In genomic region chr20:6381887-6382286, GRCh38 we compare ENCODE assay signal across 13 cellular contexts.
A peak's percentile ranks its signal among the peaks of the same experiment; 100 is the strongest.
DNase-seq lines count a peak whose midpoint lies in the region; ATAC-seq and TF ChIP-seq lines count a peak whose summit lies in the region.
"Had no signal": no experiment of that assay in that cellular context is flagged by ENCODE, and none has a peak within 500 bp of the region (broad histone marks: within the 10 kb centered on the region; RNA-seq: fewer than 3 reads in every experiment).

No MANE protein-coding gene starts in this region.

- DNase-seq in A673 (ENCODE audit: low spot score) (peak; percentile 47), HS-27A (ENCODE audit: low read depth) (peak; percentile 3), left lobe of liver (ENCODE audit: low spot score) (no peak)
- no peak for DNase-seq in CD4-positive, alpha-beta T cell
- DNase-seq in stimulated activated naive CD4-positive, alpha-beta T cell (lab: John Stamatoyannopoulos, UW) = no peak
- DNase-seq: activated CD4-positive, CD25-positive, alpha-beta regulatory T cell; Kasumi-1 had no signal

- H3K27me3 ChIP-seq in A673 (replicated peaks; ENCODE audit: insufficient read depth, low read depth, low read length, poor library complexity) = no peaks in the 10 kb centered on the region
- no peaks in the 10 kb centered on the region for H3K27me3 ChIP-seq in CD4-positive, alpha-beta T cell (ENCODE audit: control insufficient read depth, insufficient read depth, low read length)
- H3K27me3 ChIP-seq: gastroesophageal sphincter, neutrophil had no signal

- intact Hi-C loops in A673 (cut with micrococcal nuclease; ENCODE audit: unreplicated experiment) = no loop called here
- intact Hi-C loops in CD4-positive, alpha-beta T cell (cut with DNase I, micrococcal nuclease) = no loop called here

- BruUV-seq in A673 (replicated peaks; lab: Mats Ljungman, UMichigan) = no TSS peak

- no peaks in the 10 kb centered on the region for H3K4me1 ChIP-seq in A673 (ENCODE audit: insufficient read depth, low read length, poor library complexity, severe bottlenecking)
- H3K4me1 ChIP-seq: gastroesophageal sphincter had no signal

- H3K27ac ChIP-seq in A673 (ENCODE audit: low read depth, low read length, poor library complexity, severe bottlenecking) = no peak overlapping the region
- H3K27ac ChIP-seq in CD4-positive, alpha-beta T cell (ENCODE audit: low read depth, low read length) = no peak overlapping the region
- H3K27ac ChIP-seq: gastroesophageal sphincter, neutrophil had no signal

- POLR2A ChIA-PET in A673 (lab: Charles Lee; ENCODE audit: low non-redundant PET) = no interaction called here
- POLR2A ChIA-PET in CD4-positive, alpha-beta T cell (lab: Charles Lee) = no interaction called here

- peak; percentile 44 for ATAC-seq in left lobe of liver
- no peak for ATAC-seq in CD4-positive, alpha-beta T cell (ENCODE audit: poor library complexity)
- no peak for ATAC-seq in HG03097 (IDR thresholded peaks at IDR 0.05; ENCODE audit: low FRiP score, unreplicated experiment)
- ATAC-seq in GM19452 (IDR thresholded peaks at IDR 0.05; ENCODE audit: unreplicated experiment) = no peak
- ATAC-seq: gastroesophageal sphincter had no signal

- H3K9me3 ChIP-seq in A673 (ENCODE audit: low read depth, low read length, poor library complexity, severe bottlenecking) = no peaks in the 10 kb centered on the region
- H3K9me3 ChIP-seq in CD4-positive, alpha-beta T cell (ENCODE audit: control insufficient read depth, low read length) = no peaks in the 10 kb centered on the region
- H3K9me3 ChIP-seq: gastroesophageal sphincter, neutrophil had no signal

- H3K4me1 Mint-ChIP-seq in brain = no peaks in the 10 kb centered on the region
- no peaks in the 10 kb centered on the region for H3K4me1 Mint-ChIP-seq in CD4-positive, alpha-beta T cell (ENCODE audit: low read depth)

- no peaks in the 10 kb centered on the region for H3K36me3 ChIP-seq in A673 (ENCODE audit: insufficient read depth, low read length, poor library complexity, severe bottlenecking)
- H3K36me3 ChIP-seq: gastroesophageal sphincter, neutrophil had no signal

- TF ChIP-seq CTCF in A673 (conservative IDR thresholded peaks at IDR 0.05; ENCODE audit: low read depth, low read length) (peak; percentile 61), brain (conservative IDR thresholded peaks at IDR 0.05) (peak; percentile 25 to 62)
- no peak for TF ChIP-seq CTCF in CD4-positive, alpha-beta T cell (IDR thresholded peaks at IDR 0.05)

- CTCF ChIA-PET in A673 (lab: Charles Lee) = no interaction called here
- CTCF ChIA-PET in CD4-positive, alpha-beta T cell (lab: Charles Lee) = no interaction called here

- H3K36me3 Mint-ChIP-seq in brain = no peaks in the 10 kb centered on the region
- H3K36me3 Mint-ChIP-seq in CD4-positive, alpha-beta T cell (ENCODE audit: low read depth) = no peaks in the 10 kb centered on the region
- H3K36me3 Mint-ChIP-seq: activated naive CD8-positive, alpha-beta T cell had no signal

- peaks cover 0 to 3% (median 0%) of the 10 kb centered on the region in 5 experiments for H3K9me3 Mint-ChIP-seq in brain
- no peaks in the 10 kb centered on the region for H3K9me3 Mint-ChIP-seq in CD4-positive, alpha-beta T cell

- H3K4me3 ChIP-seq in A673 (ENCODE audit: low read depth, low read length, poor library complexity, severe bottlenecking) = no peak overlapping the region
- H3K4me3 ChIP-seq: gastroesophageal sphincter had no signal

- no peak overlapping the region for H3K4me3 Mint-ChIP-seq in brain
- no peak overlapping the region for H3K4me3 Mint-ChIP-seq in CD4-positive, alpha-beta T cell
- H3K4me3 Mint-ChIP-seq: activated naive CD8-positive, alpha-beta T cell had no signal

- H3K27me3 Mint-ChIP-seq in brain = peaks cover 5% of the 10 kb centered on the region
- no peaks in the 10 kb centered on the region for H3K27me3 Mint-ChIP-seq in CD4-positive, alpha-beta T cell
- H3K27me3 Mint-ChIP-seq: activated naive CD8-positive, alpha-beta T cell had no signal

- H3K27ac Mint-ChIP-seq in brain = no peak overlapping the region
- H3K27ac Mint-ChIP-seq in CD4-positive, alpha-beta T cell = no peak overlapping the region
- H3K27ac Mint-ChIP-seq: activated naive CD8-positive, alpha-beta T cell had no signal

Comparison
In these comparisons a context has a peak if more than half of its experiments do, and no peak if none do; other contexts are left out.
1. DNase-seq: peak in A673 (single experiment) and HS-27A (single experiment); none in left lobe of liver (single experiment), CD4-positive, alpha-beta T cell (0 of 10) and stimulated activated naive CD4-positive, alpha-beta T cell (0 of 6).